1 cellular context compared by ENCODE assay signal in genomic region chr6:71979911-71980310, GRCh38.
TF ChIP-seq lines count a peak whose summit lies in the region.

No MANE protein-coding gene starts in this region.

TF ChIP-seq in IMR-90, 13 proteins besides CTCF, POLR2A, EP300 and RAD21:
- no peak for TF ChIP-seq ELK1 (IDR thresholded peaks at IDR 0.05; ENCODE audit: borderline replicate concordance, low read depth, low read length)
- TF ChIP-seq RCOR1 (IDR thresholded peaks at IDR 0.05; ENCODE audit: insufficient replicate concordance, low read length), result no peak
TF ChIP-seq in IMR-90: peak in this region for 0.
